In genomic region chr19:48195106-48195830, GRCh38 we compare ENCODE assay signal across 29 cellular contexts.
"Had no signal": no experiment of that assay in that cellular context is flagged by ENCODE, and none has a peak within 500 bp of the region (broad histone marks: within the 10 kb centered on the region; RNA-seq: fewer than 3 reads in every experiment).

No MANE protein-coding gene starts in this region.

- H3K4me3 Mint-ChIP-seq: activated B cell treated with CpG ODN at 0.5 μM for 24 hours; activated naive CD4-positive, alpha-beta T cell treated with anti-CD3 and anti-CD28 coated beads, Interleukin-2, amount 50 U/mL, for 24 hours; activated T-helper 17 cell treated with anti-CD3 and anti-CD28 coated beads, Interleukin-2, amount 50 U/mL, for 72 hours; brain; effector memory CD8-positive, alpha-beta T cell; immature natural killer cell; stimulated activated naive CD8-positive, alpha-beta T cell treated with anti-CD3 and anti-CD28 coated beads, Interleukin-15, amount 100 ng/mL, for 72 hours had no signal

- H3K4me1 Mint-ChIP-seq: activated naive CD4-positive, alpha-beta T cell treated with anti-CD3 and anti-CD28 coated beads, Interleukin-2, amount 50 U/mL, for 24 hours; stimulated activated naive CD8-positive, alpha-beta T cell treated with anti-CD3 and anti-CD28 coated beads, Interleukin-15, amount 100 ng/mL, for 72 hours had no signal

- H3K4me3 ChIP-seq: adrenal gland, cardiac muscle cell, heart left ventricle, lower lobe of right lung, ovary, right lobe of liver, skin epidermis, upper lobe of left lung, vagina had no signal

- ATAC-seq: effector memory CD8-positive, alpha-beta T cell; esophagus mucosa had no signal

- H3K36me3 ChIP-seq: adrenal gland, cardiac muscle cell, lower lobe of right lung, ovary, right lobe of liver, vagina had no signal

- H3K27me3 Mint-ChIP-seq: activated B cell treated with CpG ODN at 0.5 μM for 24 hours; activated naive CD4-positive, alpha-beta T cell treated with anti-CD3 and anti-CD28 coated beads, Interleukin-2, amount 50 U/mL, for 24 hours; activated T-helper 17 cell treated with anti-CD3 and anti-CD28 coated beads, Interleukin-2, amount 50 U/mL, for 72 hours; brain; effector memory CD8-positive, alpha-beta T cell; progenitor cell of endocrine pancreas; stimulated activated naive CD8-positive, alpha-beta T cell treated with anti-CD3 and anti-CD28 coated beads, Interleukin-15, amount 100 ng/mL, for 72 hours had no signal

- H3K27me3 ChIP-seq: adrenal gland, cardiac muscle cell, heart left ventricle, ovary, right lobe of liver, upper lobe of left lung, vagina had no signal

- DNase-seq: activated B cell treated with CpG ODN at 0.5 μM for 24 hours; activated CD4-positive, alpha-beta T cell treated with anti-CD3 and anti-CD28 coated beads for 4 hours; activated CD4-positive, alpha-beta T cell treated with anti-CD3 and anti-CD28 coated beads, Interleukin-2, amount 50 U/mL, for 4 hours; activated gamma-delta T cell treated with Interleukin-2 at 50 U/mL for 16 hours; cortex of kidney; effector memory CD8-positive, alpha-beta T cell; foreskin fibroblast; hypothalamus; immature natural killer cell; lower lobe of right lung; mesendoderm; ovary; stimulated activated CD4-positive, alpha-beta T cell treated with anti-CD3 and anti-CD28 coated beads, Interleukin-12 subunit alpha, Interleukin-12 subunit beta, amount 100 ng/mL, for 4 hours; stimulated activated CD4-positive, alpha-beta T cell treated with anti-CD3 and anti-CD28 coated beads, Interleukin-4, amount 100 ng/mL, for 1 hour; stimulated activated naive CD8-positive, alpha-beta T cell treated with anti-CD3 and anti-CD28 coated beads, Interleukin-15, amount 100 ng/mL, for 72 hours; substantia nigra; T-helper 2 cell had no signal

- H3K9me3 Mint-ChIP-seq: activated B cell treated with CpG ODN at 0.5 μM for 24 hours; activated naive CD4-positive, alpha-beta T cell treated with anti-CD3 and anti-CD28 coated beads, Interleukin-2, amount 50 U/mL, for 24 hours; activated T-helper 17 cell treated with anti-CD3 and anti-CD28 coated beads, Interleukin-2, amount 50 U/mL, for 72 hours; effector memory CD8-positive, alpha-beta T cell; stimulated activated naive CD8-positive, alpha-beta T cell treated with anti-CD3 and anti-CD28 coated beads, Interleukin-15, amount 100 ng/mL, for 72 hours had no signal

- H3K27ac ChIP-seq: adrenal gland, cardiac muscle cell, heart left ventricle, lower lobe of right lung, ovary, right lobe of liver, skin epidermis, upper lobe of left lung, vagina had no signal

- H3K4me1 ChIP-seq: adrenal gland, right lobe of liver had no signal

- H3K27ac Mint-ChIP-seq: activated B cell treated with CpG ODN at 0.5 μM for 24 hours; activated naive CD4-positive, alpha-beta T cell treated with anti-CD3 and anti-CD28 coated beads, Interleukin-2, amount 50 U/mL, for 24 hours; immature natural killer cell; progenitor cell of endocrine pancreas had no signal

- H3K9me3 ChIP-seq: adrenal gland, heart left ventricle, lower lobe of right lung, ovary, right lobe of liver, upper lobe of left lung, vagina had no signal
